9 cellular contexts compared by ENCODE assay signal in the genomic region with DNA sequence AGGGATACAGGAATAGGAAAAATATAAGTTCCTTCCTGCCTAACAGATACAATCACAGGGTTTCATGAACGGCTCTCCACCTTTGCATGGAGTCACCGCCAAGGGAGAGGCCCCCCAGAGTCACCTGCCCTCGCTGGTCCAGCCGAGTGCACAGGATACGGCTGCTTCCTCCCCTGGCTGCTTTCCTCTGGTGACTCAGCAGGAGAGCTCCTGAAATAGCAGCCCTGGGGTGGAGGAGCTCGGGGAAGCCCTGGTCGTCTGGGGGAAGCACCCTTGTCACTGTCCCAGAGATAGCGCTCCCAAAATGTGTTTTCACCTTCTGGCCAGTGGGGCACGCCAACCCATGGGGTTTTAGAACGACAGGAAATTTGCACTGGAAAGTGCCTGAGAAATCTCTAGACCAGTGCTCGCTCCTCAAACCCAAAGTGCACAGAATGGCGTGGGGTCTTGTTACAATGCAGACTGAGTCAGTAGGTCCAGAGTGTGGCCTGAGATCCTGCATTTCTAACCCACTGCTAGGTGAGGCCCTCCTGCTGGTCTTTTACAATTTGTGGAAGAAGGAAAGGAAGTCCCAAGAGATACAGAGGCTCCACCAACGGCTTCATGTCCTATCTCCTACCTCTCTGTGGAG. TPM values are rescaled to one million over a fixed set of nuclear protein-coding genes. Genes with fewer than 3 reads are reported as not detected.
DNase-seq lines count a peak whose midpoint lies in the region; ATAC-seq, FAIRE-seq and TF ChIP-seq lines count a peak whose summit lies in the region.
"Had no signal": no experiment of that assay in that cellular context is flagged by ENCODE, and none has a peak within 500 bp of the region (broad histone marks: within the 10 kb centered on the region; RNA-seq: fewer than 3 reads in every experiment).

No MANE protein-coding gene starts in this region.

- no peak overlapping the region for H2BK15ac ChIP-seq in neuronal stem cell (ENCODE audit: low read length)

- no peak overlapping the region for H4K8ac ChIP-seq in neuronal stem cell (ENCODE audit: low read depth, low read length)

- no peak overlapping the region for H3K9ac ChIP-seq in neuronal stem cell (ENCODE audit: low read depth, low read length, poor library complexity)

- no peak overlapping the region for H3K23ac ChIP-seq in neuronal stem cell (ENCODE audit: low read depth, low read length, poor library complexity)

- no peak overlapping the region for H2BK120ac ChIP-seq in neuronal stem cell (ENCODE audit: low read depth, low read length)

- H3K18ac ChIP-seq in neuronal stem cell (ENCODE audit: low read length), result no peak overlapping the region

- FAIRE-seq in D721Med (lab: Jason Lieb, UNC), result no peak
- FAIRE-seq: colon had no signal

- no peaks in the 10 kb centered on the region for H3K79me1 ChIP-seq in neuronal stem cell (ENCODE audit: low read depth, low read length)

- no peak overlapping the region for H3K4me2 ChIP-seq in neuronal stem cell (ENCODE audit: insufficient read depth, low read length, poor library complexity, severe bottlenecking)

- no peak overlapping the region for H2BK12ac ChIP-seq in neuronal stem cell (ENCODE audit: low read length)

- peak overlapping the region; percentile 32 for H2AFZ ChIP-seq in neuronal stem cell (ENCODE audit: low read length)

- H4K91ac ChIP-seq in neuronal stem cell (ENCODE audit: low read depth, low read length, poor library complexity), result no peak overlapping the region

- H3K36me3 ChIP-seq in brain microvascular endothelial cell (replicated peaks) (no peaks in the 10 kb centered on the region), neuronal stem cell (replicated peaks in 1 of 2; ENCODE audit: control insufficient read depth in 2 of 2, insufficient read depth in 2 of 2, low read length in 2 of 2) (no peaks in the 10 kb centered on the region)

- H3K4me3 ChIP-seq in brain microvascular endothelial cell (ENCODE audit: low read depth, low read length), result no peak overlapping the region
- no peak overlapping the region for H3K4me3 ChIP-seq in neuronal stem cell (ENCODE audit: low read length in 2 of 2)

- in situ Hi-C loops in brain microvascular endothelial cell (cut with HindIII; ENCODE audit: low pct_ligation_motif_present, low sequenced_read_pairs), result no loop called here

- H3K4me1 ChIP-seq in neuronal stem cell (ENCODE audit: control insufficient read depth in 2 of 2, insufficient read depth in 1 of 2, low read depth in 1 of 2, low read length in 2 of 2), result peaks cover 4 to 6% of the 10 kb centered on the region in 2 donors

- H3K27me3 ChIP-seq in brain microvascular endothelial cell (replicated peaks) (no peaks in the 10 kb centered on the region), neuronal stem cell (ENCODE audit: control insufficient read depth in 3 of 3, insufficient read depth in 3 of 3, low read depth in 1 of 3, low read length in 3 of 3) (no peaks in the 10 kb centered on the region)

- DNase-seq in GM10266 (ENCODE audit: extremely low spot score) (peak; percentile 58), brain microvascular endothelial cell (peak; percentile 32), neuronal stem cell (ENCODE audit: low spot score) (no peak), iPS-NIHi7 (ENCODE audit: extremely low spot score) (no peak), NCI-H1694 treated with DMSO at 0.1 percent for 48 hours (lab: John Stamatoyannopoulos, UW) (no peak), D721Med (ENCODE audit: insufficient read length, low spot score) (no peak)

- TF ChIP-seq CTCF in GM10266 (IDR thresholded peaks at IDR 0.05; ENCODE audit: control insufficient read depth, insufficient read depth, low read depth, missing control alignments), result no peak
- TF ChIP-seq CTCF in brain microvascular endothelial cell (IDR thresholded peaks at IDR 0.05; ENCODE audit: low read depth, low read length, missing control alignments), result no peak
- no peak for TF ChIP-seq CTCF in D721Med (IDR thresholded peaks at IDR 0.05; ENCODE audit: insufficient read depth, missing control alignments)

- no peak overlapping the region for H2AK5ac ChIP-seq in neuronal stem cell (ENCODE audit: low read depth, low read length)

- H3K14ac ChIP-seq in neuronal stem cell (ENCODE audit: low read length), result no peak overlapping the region

- H3K4ac ChIP-seq in neuronal stem cell (ENCODE audit: low read length), result no peak overlapping the region

- no peaks in the 10 kb centered on the region for H3K9me3 ChIP-seq in neuronal stem cell (replicated peaks in 1 of 2; ENCODE audit: control insufficient read depth in 2 of 2, insufficient read depth in 1 of 2, low read depth in 1 of 2, low read length in 2 of 2)

- H2BK5ac ChIP-seq in neuronal stem cell (ENCODE audit: low read length), result no peak overlapping the region

- WGBS in neuronal stem cell (ENCODE audit: extremely low coverage in 2 of 2, insufficient read length in 2 of 2, insufficient replicate concordance in 1 of 2), 2 donors, result no CpG with 5 or more reads among the region's 13 CpGs

- H3K27ac ChIP-seq in brain microvascular endothelial cell, result no peak overlapping the region
- no peak overlapping the region for H3K27ac ChIP-seq in neuronal stem cell (replicated peaks; ENCODE audit: low read length)

- ATAC-seq in HG03095 (IDR thresholded peaks at IDR 0.05; ENCODE audit: unreplicated experiment) (peak; percentile 81), GM18909 (IDR thresholded peaks at IDR 0.05; ENCODE audit: poor library complexity, unreplicated experiment) (no peak)

RNA-seq across cellular contexts. Expression of gene FAM50B, which starts 35.9 kb away (rescaled TPM):
- 2.6 TPM for polyA plus RNA-seq in neuronal stem cell (2013, experiment 1 of 2)
- polyA plus RNA-seq in neuronal stem cell (2013, experiment 2 of 2), result 2.1 TPM

Comparison
In these comparisons a context has a peak if more than half of its experiments do, and no peak if none do; other contexts are left out.
1. DNase-seq: peak in GM10266 (single experiment) and brain microvascular endothelial cell (single experiment); none in neuronal stem cell (single experiment), iPS-NIHi7 (single experiment), NCI-H1694 treated with DMSO at 0.1 percent for 48 hours (single experiment) and D721Med (single experiment).